Comparison of ENCODE assay signal across 18 cellular contexts in genomic region chr12:67202344-67203012, GRCh38.
DNase-seq lines count a peak whose midpoint lies in the region; ATAC-seq lines count a peak whose summit lies in the region.
"Had no signal": no experiment of that assay in that cellular context is flagged by ENCODE, and none has a peak within 500 bp of the region (broad histone marks: within the 10 kb centered on the region; RNA-seq: fewer than 3 reads in every experiment).

No MANE protein-coding gene starts in this region.

- no peak overlapping the region for H3K27ac Mint-ChIP-seq in CD4-positive, CD25-positive, alpha-beta regulatory T cell
- H3K27ac Mint-ChIP-seq: H9 had no signal

- no peaks in the 10 kb centered on the region for H3K4me1 ChIP-seq in CD4-positive, CD25-positive, alpha-beta regulatory T cell (ENCODE audit: control insufficient read depth, insufficient read depth, low read length, poor library complexity, severe bottlenecking)
- H3K4me1 ChIP-seq: left lung, prostate gland, upper lobe of left lung had no signal

- no peaks in the 10 kb centered on the region for H3K36me3 ChIP-seq in CD4-positive, CD25-positive, alpha-beta regulatory T cell (ENCODE audit: control insufficient read depth, insufficient read depth, low read length)
- H3K36me3 ChIP-seq: left lung, prostate gland, upper lobe of left lung had no signal

- peak in 1 of 3 donors; percentile 39 for DNase-seq in CD4-positive, CD25-positive, alpha-beta regulatory T cell
- DNase-seq in HUDEP-2 (lab: John Stamatoyannopoulos, UW; ENCODE audit: unreplicated experiment in 76 of 76) (no peak), NCI-H146 (lab: John Stamatoyannopoulos, UW) (no peak), NCI-H748 (lab: John Stamatoyannopoulos, UW; ENCODE audit: unreplicated experiment) (no peak), SW480 (ENCODE audit: low spot score) (no peak)
- DNase-seq: activated CD4-positive, alpha-beta T cell treated with anti-CD3 and anti-CD28 coated beads for 1 hour; activated T-cell treated with anti-CD3 and anti-CD28 coated beads, Interleukin-2, amount 50 U/mL, for 4 hours; Caco-2; erythroblast; H9; left lung; NCI-H226; upper lobe of left lung had no signal

- peak overlapping the region; percentile 10 for H3K4me3 ChIP-seq in CD4-positive, CD25-positive, alpha-beta regulatory T cell (ENCODE audit: low read depth, low read length)
- H3K4me3 ChIP-seq: left lung, prostate gland, upper lobe of left lung had no signal

- peaks cover 5 to 7% (median 6%) of the 10 kb centered on the region in 4 donors for H3K4me1 Mint-ChIP-seq in CD4-positive, CD25-positive, alpha-beta regulatory T cell

- H3K9me3 ChIP-seq in CD4-positive, CD25-positive, alpha-beta regulatory T cell (ENCODE audit: control insufficient read depth in 2 of 2, low read length in 2 of 2): no peaks in the 10 kb centered on the region
- H3K9me3 ChIP-seq: Caco-2, left lung, prostate gland, upper lobe of left lung had no signal

- H3K27me3 Mint-ChIP-seq in CD4-positive, CD25-positive, alpha-beta regulatory T cell: peaks cover 4% of the 10 kb centered on the region

- peaks cover 3% of the 10 kb centered on the region for H3K27me3 ChIP-seq in CD4-positive, CD25-positive, alpha-beta regulatory T cell (ENCODE audit: control insufficient read depth, insufficient read depth, low read length)
- H3K27me3 ChIP-seq: left lung, upper lobe of left lung had no signal

- H3K9me3 Mint-ChIP-seq in CD4-positive, CD25-positive, alpha-beta regulatory T cell: peaks cover 0 to 3% (median 0%) of the 10 kb centered on the region in 7 donors
- H3K9me3 Mint-ChIP-seq: activated T-cell treated with anti-CD3 and anti-CD28 coated beads, Interleukin-2, amount 50 U/mL, for 4 hours; H9 had no signal

- no peak overlapping the region for H3K4me3 Mint-ChIP-seq in CD4-positive, CD25-positive, alpha-beta regulatory T cell
- H3K4me3 Mint-ChIP-seq: activated T-cell treated with anti-CD3 and anti-CD28 coated beads, Interleukin-2, amount 50 U/mL, for 4 hours; H9 had no signal

- no peak for ATAC-seq in CD4-positive, CD25-positive, alpha-beta regulatory T cell (ENCODE audit: low read depth in 2 of 2)
- ATAC-seq in GM19025 (IDR thresholded peaks at IDR 0.05; ENCODE audit: low read depth, unreplicated experiment) (peak; percentile 81), GM21619 (IDR thresholded peaks at IDR 0.05; ENCODE audit: unreplicated experiment) (peak; percentile 95), HG03103 (IDR thresholded peaks at IDR 0.05; ENCODE audit: low read depth, unreplicated experiment) (peak; percentile 92)
- ATAC-seq: activated T-cell treated with anti-CD3 and anti-CD28 coated beads, Interleukin-2, amount 50 U/mL, for 4 hours; left lung; Panc1 had no signal

- no peak overlapping the region for H3K27ac ChIP-seq in CD4-positive, CD25-positive, alpha-beta regulatory T cell (ENCODE audit: insufficient read depth, low read length, poor library complexity, severe bottlenecking)
- H3K27ac ChIP-seq: left lung, prostate gland, upper lobe of left lung had no signal

- H3K36me3 Mint-ChIP-seq in CD4-positive, CD25-positive, alpha-beta regulatory T cell: no peaks in the 10 kb centered on the region

Comparison
In these comparisons a context has a peak if more than half of its experiments do, and no peak if none do; other contexts are left out.
1. ATAC-seq: peak in GM19025 (single experiment), GM21619 (single experiment) and HG03103 (single experiment); none in CD4-positive, CD25-positive, alpha-beta regulatory T cell (0 of 2).